28 cellular contexts compared by ENCODE assay signal in the genomic region with DNA sequence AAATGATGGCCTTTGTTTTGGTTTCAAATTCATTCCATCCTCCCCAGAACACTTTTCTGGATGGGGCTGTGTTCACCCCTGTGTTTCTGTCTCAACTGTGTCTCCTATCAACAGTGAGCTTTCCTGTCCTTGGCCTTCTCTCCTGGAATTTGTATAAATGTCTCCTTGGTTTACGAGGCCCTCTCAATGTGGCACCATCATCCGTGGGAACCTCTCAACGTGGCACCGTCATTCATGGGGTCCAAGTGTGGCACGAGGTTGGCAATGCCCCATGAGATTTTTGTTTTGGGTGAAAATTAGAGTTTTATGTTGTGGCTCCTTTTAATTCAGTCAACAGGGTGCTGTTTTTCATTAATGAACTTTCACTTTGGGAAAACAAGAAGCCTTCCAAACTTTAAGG.
"Had no signal": no experiment of that assay in that cellular context is flagged by ENCODE, and none has a peak within 500 bp of the region (broad histone marks: within the 10 kb centered on the region; RNA-seq: fewer than 3 reads in every experiment).

No MANE protein-coding gene starts in this region.

- DNase-seq: activated B cell treated with CpG ODN at 0.5 μM for 24 hours; activated CD4-positive, alpha-beta memory T cell treated with anti-CD3 and anti-CD28 coated beads for 36 hours; activated CD4-positive, alpha-beta T cell treated with anti-CD3 and anti-CD28 coated beads for 4 hours; activated CD4-positive, alpha-beta T cell treated with anti-CD3 and anti-CD28 coated beads, Interleukin-2, amount 10 ng/mL, durations not matched to agents 24 days and 14 days; activated CD4-positive, alpha-beta T cell treated with anti-CD3 and anti-CD28 coated beads, Interleukin-2, amount 50 U/mL, for 1 hour; activated CD4-positive, alpha-beta T cell treated with anti-CD3 and anti-CD28 coated beads, Interleukin-2, amount 50 U/mL, for 4 hours; activated CD4-positive, CD25-positive, alpha-beta regulatory T cell treated with anti-CD3 and anti-CD28 coated beads, Interleukin-2, amount 50 U/mL, for 72 hours; activated CD8-positive, alpha-beta memory T cell treated with anti-CD3 and anti-CD28 coated beads, Interleukin-2, amount 50 U/mL, for 4 hours; activated CD8-positive, alpha-beta T cell treated with anti-CD3 and anti-CD28 coated beads for 36 hours; activated gamma-delta T cell treated with Interleukin-2 at 50 U/mL for 16 hours; activated naive CD4-positive, alpha-beta T cell; activated naive CD4-positive, alpha-beta T cell treated with anti-CD3 and anti-CD28 coated beads for 36 hours; activated naive CD4-positive, alpha-beta T cell treated with anti-CD3 and anti-CD28 coated beads, Interleukin-2, amount 50 U/mL, for 16 hours; activated naive CD8-positive, alpha-beta T cell treated with anti-CD3 and anti-CD28 coated beads for 36 hours; activated T-cell treated with anti-CD3 and anti-CD28 coated beads for 4 hours; activated T-cell treated with anti-CD3 and anti-CD28 coated beads, Interleukin-2, amount 50 U/mL, for 1 hour; activated T-cell treated with anti-CD3 and anti-CD28 coated beads, Interleukin-2, amount 50 U/mL, for 4 hours; activated T-cell treated with anti-CD3 and anti-CD28 coated beads, Interleukin-2, amount 50 U/mL, for 72 hours; adrenal gland; amniotic stem cell; aorta; brain microvascular endothelial cell; central memory CD4-positive, alpha-beta T cell; T-helper 1 cell; T-helper 2 cell; T-helper 9 cell had no signal

- ATAC-seq: activated CD8-positive, alpha-beta T cell treated with anti-CD3 and anti-CD28 coated beads for 36 hours; activated naive CD4-positive, alpha-beta T cell treated with anti-CD3 and anti-CD28 coated beads, Interleukin-2, amount 50 U/mL, for 72 hours; activated T-cell treated with anti-CD3 and anti-CD28 coated beads, Interleukin-2, amount 50 U/mL, for 4 hours; activated T-cell treated with anti-CD3 and anti-CD28 coated beads, Interleukin-2, amount 50 U/mL, for 72 hours; activated T-helper 17 cell treated with anti-CD3 and anti-CD28 coated beads, Interleukin-2, amount 50 U/mL, for 72 hours had no signal
